8 cellular contexts compared by ENCODE assay signal in the genomic region with DNA sequence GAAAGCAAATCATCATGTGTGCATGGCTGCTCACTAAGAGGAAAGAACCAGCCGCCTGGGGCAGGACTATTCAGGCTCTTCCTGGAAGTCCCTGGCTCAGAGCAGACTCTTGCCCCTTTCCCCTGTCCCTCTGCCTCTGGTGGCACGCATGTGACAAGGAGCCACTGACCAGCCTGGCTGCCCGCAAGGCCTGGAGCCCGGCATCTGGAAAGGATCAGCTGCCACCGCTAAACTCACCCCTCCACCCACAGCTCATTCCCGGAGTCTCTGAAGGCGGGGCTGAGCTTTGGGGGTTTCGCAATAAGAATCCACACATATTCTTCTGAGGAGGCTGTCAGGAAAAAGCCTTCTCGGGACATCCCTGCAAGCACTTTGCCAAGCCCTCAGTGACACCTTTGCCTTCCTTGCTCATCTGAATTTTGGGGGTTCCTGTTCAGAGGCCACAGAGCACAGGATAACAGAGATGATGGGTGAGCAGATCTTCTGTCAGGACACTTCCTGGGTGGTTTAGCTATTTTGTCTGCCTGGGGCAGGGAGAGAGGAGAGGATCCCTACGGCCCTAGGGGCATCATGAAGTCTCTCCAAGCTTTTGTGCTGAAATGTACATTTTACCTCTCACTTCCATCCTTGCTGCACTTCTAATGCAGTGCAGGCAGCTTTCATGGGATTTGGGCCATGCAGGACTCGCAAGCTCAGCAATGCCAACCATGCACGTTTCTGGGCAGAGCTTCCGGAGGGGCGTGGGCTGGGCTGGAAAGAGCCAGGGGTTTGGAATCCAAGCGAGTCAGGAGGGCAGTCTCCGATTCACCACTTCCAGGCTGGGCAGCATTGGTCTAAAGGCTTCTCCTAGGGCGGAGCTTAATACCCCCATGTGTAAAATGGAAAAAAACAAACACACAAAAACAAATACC.
A peak's percentile ranks its signal among the peaks of the same experiment; 100 is the strongest.
DNase-seq lines count a peak whose midpoint lies in the region; ATAC-seq and TF ChIP-seq lines count a peak whose summit lies in the region.

No MANE protein-coding gene starts in this region.

- ATAC-seq in activated CD8-positive, alpha-beta T cell treated with anti-CD3 and anti-CD28 coated beads for 36 hours, result no peak
- ATAC-seq in HG02973 (IDR thresholded peaks at IDR 0.05; ENCODE audit: unreplicated experiment) (no peak), GM19328 (IDR thresholded peaks at IDR 0.05; ENCODE audit: unreplicated experiment) (no peak), GM18517 (IDR thresholded peaks at IDR 0.05; ENCODE audit: unreplicated experiment) (no peak)

- H3K27me3 ChIP-seq in NT2/D1 (ENCODE audit: insufficient read depth, insufficient read length) (no peaks in the 10 kb centered on the region), mucosa of stomach (ENCODE audit: control insufficient read depth, insufficient read depth, low read length) (no peaks in the 10 kb centered on the region)

- H3K9me3 ChIP-seq in NT2/D1 (ENCODE audit: insufficient read depth, low read length) (peaks cover 5% of the 10 kb centered on the region; the same call in 1 of the 2 replicates), mucosa of stomach (ENCODE audit: control insufficient read depth, low read length) (no peaks in the 10 kb centered on the region)

- no peaks in the 10 kb centered on the region for H3K9me3 Mint-ChIP-seq in activated CD8-positive, alpha-beta T cell treated with anti-CD3 and anti-CD28 coated beads for 36 hours

- no peak for TF ChIP-seq CTCF in epithelial cell of esophagus (IDR thresholded peaks at IDR 0.05; ENCODE audit: insufficient read depth, low read depth, low read length, missing control alignments)
- no peak for TF ChIP-seq CTCF in activated CD8-positive, alpha-beta T cell treated with anti-CD3 and anti-CD28 coated beads for 36 hours (IDR thresholded peaks at IDR 0.05)

- H3K36me3 Mint-ChIP-seq in activated CD8-positive, alpha-beta T cell treated with anti-CD3 and anti-CD28 coated beads for 36 hours (ENCODE audit: low read depth), result no peaks in the 10 kb centered on the region

- H3K4me1 ChIP-seq in NT2/D1 (ENCODE audit: insufficient read depth, insufficient read length) (peaks cover 18% of the 10 kb centered on the region), mucosa of stomach (ENCODE audit: control insufficient read depth, insufficient read depth, low read length) (peaks cover 27% of the 10 kb centered on the region)

- CTCF ChIA-PET in activated CD8-positive, alpha-beta T cell treated with anti-CD3 and anti-CD28 coated beads for 36 hours (lab: Charles Lee), result no interaction called here

- H3K27me3 Mint-ChIP-seq in activated CD8-positive, alpha-beta T cell treated with anti-CD3 and anti-CD28 coated beads for 36 hours, result no peaks in the 10 kb centered on the region

- H3K27ac Mint-ChIP-seq in activated CD8-positive, alpha-beta T cell treated with anti-CD3 and anti-CD28 coated beads for 36 hours, result no peak overlapping the region

- H3K9ac ChIP-seq in NT2/D1 (ENCODE audit: insufficient read length, low read depth) (peak overlapping the region; percentile 79), mucosa of stomach (ENCODE audit: low read length) (no peak overlapping the region)

- intact Hi-C loops in activated CD8-positive, alpha-beta T cell treated with anti-CD3 and anti-CD28 coated beads for 36 hours (cut with micrococcal nuclease), result no loop called here

- POLR2A ChIA-PET in activated CD8-positive, alpha-beta T cell treated with anti-CD3 and anti-CD28 coated beads for 36 hours (lab: Charles Lee), result no interaction called here

- H3K4me3 Mint-ChIP-seq in activated CD8-positive, alpha-beta T cell treated with anti-CD3 and anti-CD28 coated beads for 36 hours, result no peak overlapping the region

- H3K4me3 ChIP-seq in NT2/D1 (ENCODE audit: insufficient read length, low read depth), result peak overlapping the region; percentile 49
- H3K4me3 ChIP-seq in epithelial cell of esophagus (ENCODE audit: low read length), result no peak overlapping the region
- H3K4me3 ChIP-seq in mucosa of stomach (ENCODE audit: low read length), result peak overlapping the region; percentile 5

- DNase-seq in CMK (ENCODE audit: low read depth), result peak; percentile 21
- DNase-seq in NT2/D1 (ENCODE audit: low read depth, low spot score), result no peak
- peak; percentile 88 for DNase-seq in epithelial cell of esophagus (ENCODE audit: low read depth)
- no peak for DNase-seq in activated CD8-positive, alpha-beta T cell treated with anti-CD3 and anti-CD28 coated beads for 36 hours

- no peaks in the 10 kb centered on the region for H3K4me1 Mint-ChIP-seq in activated CD8-positive, alpha-beta T cell treated with anti-CD3 and anti-CD28 coated beads for 36 hours (ENCODE audit: low read depth)

- H3K36me3 ChIP-seq in NT2/D1 (ENCODE audit: insufficient read depth, insufficient read length, low read length), result no peaks in the 10 kb centered on the region
- H3K36me3 ChIP-seq in mucosa of stomach (ENCODE audit: control insufficient read depth, insufficient read depth, low read length), result no peaks in the 10 kb centered on the region

Comparison
In these comparisons a context has a peak if more than half of its experiments do, and no peak if none do; other contexts are left out.
1. DNase-seq: peak in CMK (single experiment) and epithelial cell of esophagus (single experiment); none in NT2/D1 (single experiment) and activated CD8-positive, alpha-beta T cell treated with anti-CD3 and anti-CD28 coated beads for 36 hours (single experiment).